Comparison of ENCODE assay signal across 13 cellular contexts in genomic region chr1:201555593-201555945, GRCh38.
"Had no signal": no experiment of that assay in that cellular context is flagged by ENCODE, and none has a peak within 500 bp of the region (broad histone marks: within the 10 kb centered on the region; RNA-seq: fewer than 3 reads in every experiment).

No MANE protein-coding gene starts in this region.

- H3K27ac Mint-ChIP-seq: activated CD4-positive, alpha-beta memory T cell treated with anti-CD3 and anti-CD28 coated beads for 36 hours; activated naive CD4-positive, alpha-beta T cell treated with anti-CD3 and anti-CD28 coated beads, Interleukin-2, amount 50 U/mL, for 72 hours; memory B cell; nephron progenitor cell; T-helper 2 cell treated with Interferon-gamma antibody and Interleukin-4, amounts not matched to agents 5 μg/mL and 100 μg/mL, for 36 hours had no signal

- H3K4me2 ChIP-seq: hepatocyte had no signal

- H3K4me3 ChIP-seq: hepatocyte, skin epidermis, stomach had no signal

- H3K9me3 ChIP-seq: stomach had no signal

- H3K9me3 Mint-ChIP-seq: activated CD4-positive, alpha-beta memory T cell treated with anti-CD3 and anti-CD28 coated beads for 36 hours; activated naive CD4-positive, alpha-beta T cell treated with anti-CD3 and anti-CD28 coated beads, Interleukin-2, amount 50 U/mL, for 72 hours; activated T-cell treated with anti-CD3 and anti-CD28 coated beads, Interleukin-2, amount 50 U/mL, for 4 hours; brain; memory B cell; nephron progenitor cell; T-helper 2 cell treated with Interferon-gamma antibody and Interleukin-4, amounts not matched to agents 5 μg/mL and 100 μg/mL, for 36 hours had no signal

- ATAC-seq: activated CD4-positive, CD25-positive, alpha-beta regulatory T cell treated with anti-CD3 and anti-CD28 coated beads, Interleukin-2, amount 50 U/mL, for 24 hours; activated naive CD4-positive, alpha-beta T cell treated with anti-CD3 and anti-CD28 coated beads, Interleukin-2, amount 50 U/mL, for 72 hours; activated T-cell treated with anti-CD3 and anti-CD28 coated beads, Interleukin-2, amount 50 U/mL, for 4 hours had no signal

- H3K4me3 Mint-ChIP-seq: activated CD4-positive, alpha-beta memory T cell treated with anti-CD3 and anti-CD28 coated beads for 36 hours; activated T-cell treated with anti-CD3 and anti-CD28 coated beads, Interleukin-2, amount 50 U/mL, for 4 hours; brain; memory B cell; nephron progenitor cell; T-helper 2 cell treated with Interferon-gamma antibody and Interleukin-4, amounts not matched to agents 5 μg/mL and 100 μg/mL, for 36 hours had no signal

- DNase-seq: activated CD4-positive, alpha-beta memory T cell treated with anti-CD3 and anti-CD28 coated beads for 36 hours; activated effector memory CD4-positive, alpha-beta T cell treated with anti-CD3 and anti-CD28 coated beads, Interleukin-2, amount 50 U/mL, for 16 hours; activated T-cell treated with anti-CD3 and anti-CD28 coated beads, Interleukin-2, amount 50 U/mL, for 4 hours; amygdala; nephron progenitor cell; stomach had no signal

- H3K27me3 Mint-ChIP-seq: activated CD4-positive, alpha-beta memory T cell treated with anti-CD3 and anti-CD28 coated beads for 36 hours; brain had no signal

- H3K27me3 ChIP-seq: hepatocyte, stomach had no signal

- H3K27ac ChIP-seq: hepatocyte had no signal

- H3K79me2 ChIP-seq: hepatocyte had no signal

- H3K36me3 Mint-ChIP-seq: activated CD4-positive, alpha-beta memory T cell treated with anti-CD3 and anti-CD28 coated beads for 36 hours; activated naive CD4-positive, alpha-beta T cell treated with anti-CD3 and anti-CD28 coated beads, Interleukin-2, amount 50 U/mL, for 72 hours; brain; memory B cell had no signal

- H3K36me3 ChIP-seq: stomach had no signal

- H2AFZ ChIP-seq: hepatocyte had no signal
